In genomic region chr15:51655401-51656057, GRCh38 we compare ENCODE assay signal across 14 cellular contexts. TPM values are rescaled to one million over a fixed set of nuclear protein-coding genes. Genes with fewer than 3 reads are reported as not detected.
"Had no signal": no experiment of that assay in that cellular context is flagged by ENCODE, and none has a peak within 500 bp of the region (broad histone marks: within the 10 kb centered on the region; RNA-seq: fewer than 3 reads in every experiment).

No MANE protein-coding gene starts in this region.

RNA-seq across cellular contexts. Expression of gene SCG3, which starts 25.8 kb away (rescaled TPM):
- total RNA-seq: activated CD4-positive, alpha-beta memory T cell treated with anti-CD3 and anti-CD28 coated beads for 36 hours; activated CD4-positive, alpha-beta T cell treated with anti-CD3 and anti-CD28 coated beads for 36 hours; activated CD4-positive, alpha-beta T cell treated with anti-CD3 and anti-CD28 coated beads, Interleukin-2, amount 10 ng/mL, durations not matched to agents 24 days and 14 days; activated CD8-positive, alpha-beta memory T cell treated with anti-CD3 and anti-CD28 coated beads for 36 hours; activated CD8-positive, alpha-beta T cell treated with anti-CD3 and anti-CD28 coated beads for 36 hours; activated naive CD4-positive, alpha-beta T cell treated with anti-CD3 and anti-CD28 coated beads for 36 hours; activated naive CD8-positive, alpha-beta T cell treated with anti-CD3 and anti-CD28 coated beads for 36 hours; activated T-cell treated with anti-CD3 and anti-CD28 coated beads, Interleukin-2, amount 50 U/mL, for 4 hours; activated T-cell treated with anti-CD3 and anti-CD28 coated beads, Interleukin-2, amount 50 U/mL, for 72 hours; activated T-helper 1 cell treated with anti-CD3 and anti-CD28 coated beads, Interleukin-12 subunit alpha, Interleukin-12 subunit beta, Interleukin-2, Interleukin-4 antibody, amounts not matched to agents 30 ng/mL and 10 ng/mL and 1 ng/mL, durations not matched to agents 14 hours and 24 hours and 36 hours; activated T-helper 17 cell treated with anti-CD3 and anti-CD28 coated beads, Interleukin-2, amount 50 U/mL, for 72 hours; aorta; cardiac septum; T-helper 1 cell treated with Interleukin-12 subunit alpha and Interleukin-12 subunit beta and Interleukin-4 antibody, amounts not matched to agents 30 ng/mL and 1 ng/mL, for 36 hours had no signal
